In genomic region chr11:99281331-99281730, GRCh38 we compare ENCODE assay signal across 19 cellular contexts.
DNase-seq lines count a peak whose midpoint lies in the region; ATAC-seq, FAIRE-seq and TF ChIP-seq lines count a peak whose summit lies in the region.
"Had no signal": no experiment of that assay in that cellular context is flagged by ENCODE, and none has a peak within 500 bp of the region (broad histone marks: within the 10 kb centered on the region; RNA-seq: fewer than 3 reads in every experiment).

No MANE protein-coding gene starts in this region.

- no peak overlapping the region for H3K23ac ChIP-seq in H1 (ENCODE audit: insufficient read length)

- FAIRE-seq in H1 (lab: Jason Lieb, UNC): no peak
- FAIRE-seq: GM12891, GM18507 had no signal

- no peak overlapping the region for H3K18ac ChIP-seq in H1 (ENCODE audit: extremely low read depth, low read length)

- no peaks in the 10 kb centered on the region for H3K23me2 ChIP-seq in H1 (ENCODE audit: low read depth, low read length)

- no peak for ATAC-seq in PC-3

- no peaks in the 10 kb centered on the region for H3K9me3 Mint-ChIP-seq in MCF 10A (ENCODE audit: unreplicated experiment)
- H3K9me3 Mint-ChIP-seq: H9 had no signal

- no peak overlapping the region for H2AK5ac ChIP-seq in H1 (ENCODE audit: low read depth, low read length)

- no peaks in the 10 kb centered on the region for H3K4me1 ChIP-seq in mammary epithelial cell (ENCODE audit: insufficient read depth, low read length)
- no peaks in the 10 kb centered on the region for H3K4me1 ChIP-seq in PC-3 (ENCODE audit: insufficient read depth, low read length)
- H3K4me1 ChIP-seq in H1 (replicated peaks in 1 of 4; ENCODE audit: control insufficient read depth in 3 of 4, insufficient read depth in 4 of 4, low read length in 3 of 4): no peaks in the 10 kb centered on the region

- H3K79me2 ChIP-seq in mammary epithelial cell (ENCODE audit: insufficient read depth, low read length) (no peaks in the 10 kb centered on the region), PC-3 (ENCODE audit: low read length) (no peaks in the 10 kb centered on the region), H1 (ENCODE audit: control insufficient read depth in 1 of 2, insufficient read depth in 2 of 2, low read length in 2 of 2) (no peaks in the 10 kb centered on the region)

- no peak overlapping the region for H2BK5ac ChIP-seq in H1 (ENCODE audit: low read depth, low read length)

- H3K27me3 ChIP-seq in mammary epithelial cell (ENCODE audit: insufficient read depth, low read length) (no peaks in the 10 kb centered on the region), PC-3 (ENCODE audit: low read length) (no peaks in the 10 kb centered on the region), H1 (replicated peaks in 1 of 4; ENCODE audit: control insufficient read depth in 3 of 4, extremely low read depth in 1 of 4, insufficient read depth in 3 of 4, low read length in 3 of 4) (no peaks in the 10 kb centered on the region)

- no peak overlapping the region for H4K91ac ChIP-seq in H1 (replicated peaks; ENCODE audit: insufficient read length, low read length)

- in situ Hi-C loops in mammary epithelial cell (cut with MboI; ENCODE audit: low sequenced_read_pairs in 2 of 2): no loop called here

- DNase-seq in mammary epithelial cell (peak; percentile 0), MCF 10A (ENCODE audit: unreplicated experiment) (no peak), PC-3 (peak; percentile 11), H1 (ENCODE audit: low read depth in 1 of 2, low spot score in 2 of 2) (no peak), NCI-H345 (lab: John Stamatoyannopoulos, UW) (no peak), H4 (ENCODE audit: low spot score) (no peak), GM10248 (ENCODE audit: extremely low spot score) (no peak)
- DNase-seq: C1 segment of cervical spinal cord; Calu3; CD4-positive, alpha-beta memory T cell; COR-L47; DMS79; EL; GDM1; GOT3; H9; HFFc6 had no signal

- no peaks in the 10 kb centered on the region for H3K9me3 ChIP-seq in mammary epithelial cell (replicated peaks; ENCODE audit: insufficient read depth, low read length)
- no peaks in the 10 kb centered on the region for H3K9me3 ChIP-seq in PC-3 (ENCODE audit: low read length)
- H3K9me3 ChIP-seq in H1 (ENCODE audit: insufficient read depth in 2 of 2, low read depth in 1 of 2, low read length in 1 of 2): no peaks in the 10 kb centered on the region

- no peaks in the 10 kb centered on the region for H3F3A ChIP-seq in PC-3 (ENCODE audit: low read length, unreplicated experiment)

- no peak overlapping the region for H3K56ac ChIP-seq in H1 (replicated peaks; ENCODE audit: insufficient read length, low read depth, low read length)

- H3K9ac ChIP-seq in mammary epithelial cell (ENCODE audit: insufficient read depth, low read length) (no peak overlapping the region), PC-3 (ENCODE audit: low read length) (no peak overlapping the region), H1 (replicated peaks in 1 of 4; ENCODE audit: extremely low read depth in 1 of 4, low read depth in 3 of 4, low read length in 3 of 4) (no peak overlapping the region)

- TF ChIP-seq CTCF in mammary epithelial cell (conservative IDR thresholded peaks at IDR 0.05 in 1 of 2, IDR thresholded peaks at IDR 0.05 in 1 of 2; ENCODE audit: extremely low read depth in 1 of 2, insufficient read depth in 1 of 2, low read depth in 1 of 2, low read length in 2 of 2) (no peak), MCF 10A (IDR thresholded peaks at IDR 0.05; ENCODE audit: unreplicated experiment) (no peak), PC-3 (conservative IDR thresholded peaks at IDR 0.05; ENCODE audit: low read depth, low read length) (no peak), H1 (IDR thresholded peaks at IDR 0.05; ENCODE audit: control extremely low read depth in 1 of 3, insufficient read depth in 1 of 3, low read depth in 1 of 3, low read length in 3 of 3) (no peak), GM10248 (IDR thresholded peaks at IDR 0.05; ENCODE audit: control extremely low read depth, extremely low read depth, low read depth, missing control alignments) (no peak)

- TF ChIP-seq RAD21 in H1 (IDR thresholded peaks at IDR 0.05 in 1 of 2, conservative IDR thresholded peaks at IDR 0.05 in 1 of 2; ENCODE audit: low read depth in 2 of 2, low read length in 2 of 2): no peak

- H3K4me3 Mint-ChIP-seq in MCF 10A (ENCODE audit: unreplicated experiment): no peak overlapping the region
- H3K4me3 Mint-ChIP-seq: CD4-positive, alpha-beta memory T cell; H9; HFFc6 had no signal

- H3K4me2 ChIP-seq in mammary epithelial cell (ENCODE audit: insufficient read depth, low read depth, low read length) (no peak overlapping the region), PC-3 (ENCODE audit: low read length) (no peak overlapping the region), H1 (ENCODE audit: insufficient read depth in 1 of 2, low read depth in 2 of 2, low read length in 2 of 2) (no peak overlapping the region)

- H3K27ac ChIP-seq in mammary epithelial cell (ENCODE audit: insufficient read depth, low read depth, low read length): no peak overlapping the region
- no peak overlapping the region for H3K27ac ChIP-seq in PC-3 (ENCODE audit: low read length)
- no peak overlapping the region for H3K27ac ChIP-seq in H1 (ENCODE audit: low read depth, low read length)

- BruUV-seq in mammary epithelial cell (replicated peaks; lab: Mats Ljungman, UMichigan) (no TSS peak), MCF 10A (replicated peaks; lab: Mats Ljungman, UMichigan) (no TSS peak), PC-3 (replicated peaks; lab: Mats Ljungman, UMichigan) (no TSS peak)

- H2BK20ac ChIP-seq in H1 (ENCODE audit: low read length): no peak overlapping the region

- H3K14ac ChIP-seq in H1 (ENCODE audit: insufficient read length): no peak overlapping the region

- POLR2A ChIA-PET in MCF 10A (lab: Yijun Ruan, JAX) (no interaction called here), PC-3 (lab: Charles Lee; ENCODE audit: unreplicated experiment) (no interaction called here), H1 (lab: Charles Lee; ENCODE audit: partially characterized antibody) (no interaction called here), GM10248 (lab: Yijun Ruan, JAX) (no interaction called here)

- dilution Hi-C loops in mammary epithelial cell (cut with HindIII; ENCODE audit: low sequenced_read_pairs): no loop called here

- intact Hi-C loops in mammary epithelial cell (cut with micrococcal nuclease) (no loop called here), MCF 10A (cut with micrococcal nuclease) (loop anchor here (10.0 kb wide), 1 partner anchor 63 kb away; no protein-coding TSS in a partner anchor), PC-3 (cut with micrococcal nuclease) (no loop called here)

- no peak for TF ChIP-seq POLR2A in H1 (IDR thresholded peaks at IDR 0.05; ENCODE audit: control extremely low read depth in 1 of 2, low read depth in 2 of 2, low read length in 2 of 2)

- no peak overlapping the region for H3K27ac Mint-ChIP-seq in MCF 10A (ENCODE audit: low read depth, unreplicated experiment)
- H3K27ac Mint-ChIP-seq: CD4-positive, alpha-beta memory T cell; H9; HFFc6 had no signal

- H3K36me3 Mint-ChIP-seq in MCF 10A (ENCODE audit: insufficient read depth, unreplicated experiment): no peaks in the 10 kb centered on the region
- H3K36me3 Mint-ChIP-seq: CD4-positive, alpha-beta memory T cell had no signal

- H2BK120ac ChIP-seq in H1 (replicated peaks; ENCODE audit: low read depth, low read length): no peak overlapping the region

- no peak overlapping the region for H2BK12ac ChIP-seq in H1 (ENCODE audit: low read depth, low read length)

- H3K4me3 ChIP-seq in mammary epithelial cell (replicated peaks in 1 of 3; ENCODE audit: insufficient read depth in 1 of 3, low read depth in 2 of 3, low read length in 3 of 3) (no peak overlapping the region), PC-3 (ENCODE audit: low read length) (no peak overlapping the region), H1 (ENCODE audit: extremely low read depth in 1 of 4, insufficient read depth in 2 of 4, low read depth in 3 of 4, low read length in 4 of 4) (no peak overlapping the region)

- H4K20me1 ChIP-seq in mammary epithelial cell (ENCODE audit: insufficient read depth, low read length) (no peaks in the 10 kb centered on the region), PC-3 (ENCODE audit: low read length) (no peaks in the 10 kb centered on the region), H1 (replicated peaks in 1 of 2; ENCODE audit: control insufficient read depth in 1 of 2, insufficient read depth in 2 of 2, low read length in 2 of 2) (no peaks in the 10 kb centered on the region)

- no peak overlapping the region for H4K8ac ChIP-seq in H1 (ENCODE audit: extremely low read depth, insufficient read depth, low read length)

- H3K9me2 ChIP-seq in PC-3 (replicated peaks; ENCODE audit: low read length): no peaks in the 10 kb centered on the region

- WGBS in mammary epithelial cell (ENCODE audit: low coverage, missing lambda C conversion rate): 25% methylated on average over 1 of the region's 1 CpG
- 90% methylated on average over 1 of the region's 1 CpG; no CpG with 5 or more reads in 1 of the 2 experiments for WGBS in H1 (ENCODE audit: extremely low coverage in 1 of 2, insufficient coverage in 1 of 2, insufficient read length in 1 of 2, insufficient replicate concordance in 2 of 2, low coverage in 1 of 2, low lambda C conversion rate in 2 of 2, missing lambda C conversion rate in 1 of 2), 2 experiments

- TF ChIP-seq EP300 in H1 (IDR thresholded peaks at IDR 0.05; ENCODE audit: borderline replicate concordance in 1 of 2, low read depth in 2 of 2, low read length in 2 of 2): no peak

- peaks cover 100% of the 10 kb centered on the region for H3K27me3 Mint-ChIP-seq in MCF 10A (ENCODE audit: insufficient read depth, unreplicated experiment)
- H3K27me3 Mint-ChIP-seq: CD4-positive, alpha-beta memory T cell had no signal

- H2AFZ ChIP-seq in mammary epithelial cell (ENCODE audit: low read depth, low read length) (no peak overlapping the region), PC-3 (ENCODE audit: low read length) (no peak overlapping the region), H1 (ENCODE audit: low read length) (peak overlapping the region; percentile 33; the same call in 1 of the 2 replicates)

- no peaks in the 10 kb centered on the region for H3K4me1 Mint-ChIP-seq in MCF 10A (ENCODE audit: insufficient read depth, unreplicated experiment)
- H3K4me1 Mint-ChIP-seq: CD4-positive, alpha-beta memory T cell had no signal

- no peak overlapping the region for H4K5ac ChIP-seq in H1 (ENCODE audit: insufficient read length, low read depth, low read length)

- H3K4ac ChIP-seq in H1 (replicated peaks; ENCODE audit: insufficient read length, low read depth, low read length): no peak overlapping the region

- H3K36me3 ChIP-seq in mammary epithelial cell (ENCODE audit: insufficient read depth, low read length): no peaks in the 10 kb centered on the region
- H3K36me3 ChIP-seq in PC-3 (ENCODE audit: low read depth, low read length): no peaks in the 10 kb centered on the region
- no peaks in the 10 kb centered on the region for H3K36me3 ChIP-seq in H1 (ENCODE audit: control insufficient read depth in 2 of 4, insufficient read depth in 4 of 4, low read length in 3 of 4)

- CTCF ChIA-PET in mammary epithelial cell (lab: Charles Lee; ENCODE audit: low non-redundant PET) (no interaction called here), MCF 10A (lab: Yijun Ruan, JAX) (interaction anchor here (0.6 kb wide), 1 partner anchor 457 kb away, joined by 3 read pairs; no protein-coding TSS in a partner anchor), PC-3 (lab: Charles Lee) (no interaction called here), H1 (lab: Charles Lee; ENCODE audit: partially characterized antibody) (interaction anchor here (0.7 kb wide), 1 partner anchor 84 kb away, joined by 4 read pairs; no protein-coding TSS in a partner anchor), GM10248 (lab: Yijun Ruan, JAX) (interaction anchor here (1.3 kb wide), 1 partner anchor 13 kb away, joined by 4 read pairs; no protein-coding TSS in a partner anchor)

- no peaks in the 10 kb centered on the region for H3K79me1 ChIP-seq in H1 (ENCODE audit: low read depth, low read length)

- H2BK15ac ChIP-seq in H1 (ENCODE audit: low read length): no peak overlapping the region

Comparison
In these comparisons a context has a peak if more than half of its experiments do, and no peak if none do; other contexts are left out.
1. DNase-seq: peak in mammary epithelial cell (single experiment) and PC-3 (single experiment); none in MCF 10A (single experiment), H1 (0 of 2), NCI-H345 (single experiment), H4 (single experiment) and GM10248 (single experiment).
2. CTCF ChIA-PET loops: an anchor here in MCF 10A (0.6 kb wide), H1 (0.7 kb wide) and GM10248 (1.3 kb wide); none called in mammary epithelial cell and PC-3.